In genomic region chr1:53482441-53483153, GRCh38 we compare ENCODE assay signal across 18 cellular contexts. TPM values are rescaled to one million over a fixed set of nuclear protein-coding genes. Genes with fewer than 3 reads are reported as not detected.
DNase-seq lines count a peak whose midpoint lies in the region; TF ChIP-seq lines count a peak whose summit lies in the region.
"Had no signal": no experiment of that assay in that cellular context is flagged by ENCODE, and none has a peak within 500 bp of the region (broad histone marks: within the 10 kb centered on the region; RNA-seq: fewer than 3 reads in every experiment).

No MANE protein-coding gene starts in this region.

- DNase-seq in NCI-H526 (lab: John Stamatoyannopoulos, UW) (peak; percentile 3 to 44), NCI-H526 treated with DMSO at 0.1 percent for 48 hours (lab: John Stamatoyannopoulos, UW) (no peak), NCI-H2171 treated with DMSO at 0.1 percent for 48 hours (lab: John Stamatoyannopoulos, UW) (peak; percentile 86), coronary artery (ENCODE audit: low spot score) (peak; percentile 65), posterior vena cava (ENCODE audit: low spot score) (peak; percentile 73), NCI-H226 (no peak), inferior parietal cortex (ENCODE audit: extremely low spot score) (no peak)
- DNase-seq in stimulated activated CD4-positive, alpha-beta T cell treated with anti-CD3 and anti-CD28 coated beads, Interleukin-2, amount 100 ng/mL, for 24 hours, result no peak
- DNase-seq: CD8-positive, alpha-beta T cell; KG1; NCI-H1436; NCI-H2081; NCI-H345; SIG-M5 had no signal

- intact Hi-C loops in posterior vena cava (cut with DNase I), result loop anchor here in 1 of 2 donors (10.0 kb wide), 1 partner anchor 112 kb away; no protein-coding TSS in a partner anchor

- no peak for TF ChIP-seq CTCF in coronary artery (IDR thresholded peaks at IDR 0.05)

- no peak overlapping the region for H3K4me3 ChIP-seq in coronary artery
- H3K4me3 ChIP-seq: GM23338 had no signal

- no peak overlapping the region for H3K27ac ChIP-seq in coronary artery

RNA-seq across cellular contexts. Expression of gene DMRTB1, which starts 23.4 kb away (rescaled TPM):
- not detected for total RNA-seq in posterior vena cava
- total RNA-seq: A172; CD8-positive, alpha-beta T cell; Daoy; HepG2 had no signal

Comparison
In these comparisons a context has a peak if more than half of its experiments do, and no peak if none do; other contexts are left out.
1. DNase-seq: peak in NCI-H526 (2 of 2), NCI-H2171 treated with DMSO at 0.1 percent for 48 hours (single experiment), coronary artery (single experiment) and posterior vena cava (single experiment); none in NCI-H526 treated with DMSO at 0.1 percent for 48 hours (single experiment), NCI-H226 (single experiment), stimulated activated CD4-positive, alpha-beta T cell treated with anti-CD3 and anti-CD28 coated beads, Interleukin-2, amount 100 ng/mL, for 24 hours (0 of 2) and inferior parietal cortex (single experiment).